In the genomic region with DNA sequence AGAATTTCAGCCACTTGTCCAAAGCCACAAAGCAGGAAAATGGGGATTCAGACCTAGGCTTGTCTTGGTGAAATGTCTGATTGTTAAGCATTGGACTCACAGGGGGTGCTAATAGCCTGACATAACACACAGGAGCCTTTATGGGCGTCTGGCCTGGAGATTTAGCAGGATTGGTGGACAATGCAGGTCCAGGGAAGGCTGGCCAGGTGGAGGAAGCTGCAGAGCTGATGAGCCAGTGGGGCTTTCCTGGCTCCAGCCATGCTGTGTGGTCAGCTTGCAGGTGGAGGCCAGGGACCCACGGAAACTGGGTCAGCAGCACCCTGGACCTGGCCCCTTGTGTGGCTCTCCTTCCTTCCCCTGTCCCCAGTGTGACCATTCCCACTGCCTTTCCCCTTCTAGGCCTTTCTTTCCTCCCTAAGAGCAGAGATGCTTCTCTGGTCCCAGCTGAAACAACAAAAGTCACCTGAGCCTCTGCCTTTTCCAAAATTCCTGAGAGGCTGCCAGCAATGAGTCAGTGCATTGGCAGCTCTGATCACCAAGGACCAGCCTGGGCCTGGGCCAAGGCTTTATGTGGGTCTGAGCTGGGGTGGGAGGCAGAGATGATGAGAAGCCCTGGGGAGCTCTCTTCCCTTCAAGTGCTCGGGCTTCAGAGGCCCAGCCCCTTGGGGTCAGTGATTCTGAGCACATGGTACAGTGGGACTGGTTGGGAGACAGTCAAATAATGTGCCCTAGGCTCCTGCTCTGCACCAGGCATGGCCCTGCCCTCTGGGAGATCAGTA, we compare ENCODE assay signal across 8 cellular contexts.
DNase-seq lines count a peak whose midpoint lies in the region; ATAC-seq and TF ChIP-seq lines count a peak whose summit lies in the region.

No MANE protein-coding gene starts in this region.

- no peak overlapping the region for H3K4me3 ChIP-seq in left lung
- H3K4me3 ChIP-seq in BE2C (ENCODE audit: low read depth, low read length), result no peak overlapping the region

- H3K4me1 Mint-ChIP-seq in activated CD4-positive, alpha-beta T cell treated with anti-CD3 and anti-CD28 coated beads, Interleukin-2, amount 10 ng/mL, durations not matched to agents 24 days and 14 days, result peaks cover 35% of the 10 kb centered on the region
- H3K4me1 Mint-ChIP-seq in activated CD4-positive, alpha-beta T cell treated with anti-CD3 and anti-CD28 coated beads, Interleukin-2, amount 10 ng/mL, durations not matched to agents 7 days and 5 days, result peaks cover 4% of the 10 kb centered on the region

- peaks cover under 1% of the 10 kb centered on the region for H3K36me3 Mint-ChIP-seq in activated CD4-positive, alpha-beta T cell treated with anti-CD3 and anti-CD28 coated beads, Interleukin-2, amount 10 ng/mL, durations not matched to agents 24 days and 14 days (ENCODE audit: low read depth)
- no peaks in the 10 kb centered on the region for H3K36me3 Mint-ChIP-seq in activated CD4-positive, alpha-beta T cell treated with anti-CD3 and anti-CD28 coated beads, Interleukin-2, amount 10 ng/mL, durations not matched to agents 7 days and 5 days (ENCODE audit: low read depth)

- CTCF ChIA-PET in activated CD4-positive, alpha-beta T cell treated with anti-CD3 and anti-CD28 coated beads, Interleukin-2, amount 10 ng/mL, durations not matched to agents 7 days and 5 days (lab: Charles Lee), result interaction anchor here (0.9 to 1.0 kb wide), 2 partner anchors 112 to 605 kb away, joined by 3 read pairs; a partner anchor contains a TSS

- H3K27ac ChIP-seq in left lung, result no peak overlapping the region

- POLR2A ChIA-PET in activated CD4-positive, alpha-beta T cell treated with anti-CD3 and anti-CD28 coated beads, Interleukin-2, amount 10 ng/mL, durations not matched to agents 7 days and 5 days (lab: Charles Lee), result no interaction called here

- H3K4me1 ChIP-seq in left lung (peaks cover 4 to 15% of the 10 kb centered on the region in 2 donors), BE2C (no peaks in the 10 kb centered on the region)

- TF ChIP-seq CTCF in left lung (IDR thresholded peaks at IDR 0.05), result no peak
- TF ChIP-seq CTCF in BE2C (IDR thresholded peaks at IDR 0.05; ENCODE audit: low read depth, low read length), result no peak

- intact Hi-C loops in activated CD4-positive, alpha-beta T cell treated with anti-CD3 and anti-CD28 coated beads, Interleukin-2, amount 10 ng/mL, durations not matched to agents 24 days and 14 days (cut with micrococcal nuclease), result loop anchor here (1.0 to 5.0 kb wide), 5 partner anchors 44 to 518 kb away; a partner anchor contains a TSS
- intact Hi-C loops in left lung (cut with DNase I), result loop anchor here in 1 of 2 donors (5.0 to 10.0 kb wide), 2 partner anchors 155 to 357 kb away; no protein-coding TSS in a partner anchor

- peak overlapping the region; percentile 52 for H3K27ac Mint-ChIP-seq in activated CD4-positive, alpha-beta T cell treated with anti-CD3 and anti-CD28 coated beads, Interleukin-2, amount 10 ng/mL, durations not matched to agents 24 days and 14 days
- H3K27ac Mint-ChIP-seq in activated CD4-positive, alpha-beta T cell treated with anti-CD3 and anti-CD28 coated beads, Interleukin-2, amount 10 ng/mL, durations not matched to agents 7 days and 5 days, result no peak overlapping the region

- DNase-seq in activated CD4-positive, alpha-beta T cell treated with anti-CD3 and anti-CD28 coated beads, Interleukin-2, amount 10 ng/mL, durations not matched to agents 24 days and 14 days, result no peak
- DNase-seq in activated CD4-positive, alpha-beta T cell treated with anti-CD3 and anti-CD28 coated beads, Interleukin-2, amount 10 ng/mL, durations not matched to agents 7 days and 5 days, result no peak
- peak; percentile 19 to 79 for DNase-seq in T47D (ENCODE audit: low read depth in 1 of 2, low spot score in 1 of 2)
- DNase-seq in left lung, result no peak
- no peak for DNase-seq in activated CD4-positive, alpha-beta T cell treated with anti-CD3 and anti-CD28 coated beads, Interleukin-2, amount 50 U/mL, for 48 hours
- no peak for DNase-seq in BE2C

- peak; percentile 30 for ATAC-seq in left lung
- no peak for ATAC-seq in HG03097 (IDR thresholded peaks at IDR 0.05; ENCODE audit: low FRiP score, unreplicated experiment)
- ATAC-seq in HG03135 (IDR thresholded peaks at IDR 0.05; ENCODE audit: unreplicated experiment), result no peak

- H3K9me3 Mint-ChIP-seq in activated CD4-positive, alpha-beta T cell treated with anti-CD3 and anti-CD28 coated beads, Interleukin-2, amount 10 ng/mL, durations not matched to agents 24 days and 14 days, result no peaks in the 10 kb centered on the region
- no peaks in the 10 kb centered on the region for H3K9me3 Mint-ChIP-seq in activated CD4-positive, alpha-beta T cell treated with anti-CD3 and anti-CD28 coated beads, Interleukin-2, amount 10 ng/mL, durations not matched to agents 7 days and 5 days

- peaks cover 0 to 6% of the 10 kb centered on the region in 2 donors for H3K36me3 ChIP-seq in left lung
- no peaks in the 10 kb centered on the region for H3K36me3 ChIP-seq in BE2C

- H3K4me3 Mint-ChIP-seq in activated CD4-positive, alpha-beta T cell treated with anti-CD3 and anti-CD28 coated beads, Interleukin-2, amount 10 ng/mL, durations not matched to agents 24 days and 14 days, result no peak overlapping the region
- no peak overlapping the region for H3K4me3 Mint-ChIP-seq in activated CD4-positive, alpha-beta T cell treated with anti-CD3 and anti-CD28 coated beads, Interleukin-2, amount 10 ng/mL, durations not matched to agents 7 days and 5 days

- in situ Hi-C loops in T47D (cut with HindIII; ENCODE audit: low pct_unique_long_range_greater_than_20kb, low sequenced_read_pairs), result no loop called here

- H3K9me3 ChIP-seq in left lung (no peaks in the 10 kb centered on the region), BE2C (no peaks in the 10 kb centered on the region)

- no peaks in the 10 kb centered on the region for H3K27me3 Mint-ChIP-seq in activated CD4-positive, alpha-beta T cell treated with anti-CD3 and anti-CD28 coated beads, Interleukin-2, amount 10 ng/mL, durations not matched to agents 24 days and 14 days
- H3K27me3 Mint-ChIP-seq in activated CD4-positive, alpha-beta T cell treated with anti-CD3 and anti-CD28 coated beads, Interleukin-2, amount 10 ng/mL, durations not matched to agents 7 days and 5 days, result no peaks in the 10 kb centered on the region

- no peaks in the 10 kb centered on the region for H3K27me3 ChIP-seq in left lung
- no peaks in the 10 kb centered on the region for H3K27me3 ChIP-seq in BE2C

Comparison
In these comparisons a context has a peak if more than half of its experiments do, and no peak if none do; other contexts are left out.
1. DNase-seq: peak in T47D (2 of 2); none in activated CD4-positive, alpha-beta T cell treated with anti-CD3 and anti-CD28 coated beads, Interleukin-2, amount 10 ng/mL, durations not matched to agents 24 days and 14 days (single experiment), activated CD4-positive, alpha-beta T cell treated with anti-CD3 and anti-CD28 coated beads, Interleukin-2, amount 10 ng/mL, durations not matched to agents 7 days and 5 days (single experiment), left lung (0 of 2), activated CD4-positive, alpha-beta T cell treated with anti-CD3 and anti-CD28 coated beads, Interleukin-2, amount 50 U/mL, for 48 hours (0 of 2) and BE2C (single experiment).